22 cellular contexts compared by ENCODE assay signal in the genomic region with DNA sequence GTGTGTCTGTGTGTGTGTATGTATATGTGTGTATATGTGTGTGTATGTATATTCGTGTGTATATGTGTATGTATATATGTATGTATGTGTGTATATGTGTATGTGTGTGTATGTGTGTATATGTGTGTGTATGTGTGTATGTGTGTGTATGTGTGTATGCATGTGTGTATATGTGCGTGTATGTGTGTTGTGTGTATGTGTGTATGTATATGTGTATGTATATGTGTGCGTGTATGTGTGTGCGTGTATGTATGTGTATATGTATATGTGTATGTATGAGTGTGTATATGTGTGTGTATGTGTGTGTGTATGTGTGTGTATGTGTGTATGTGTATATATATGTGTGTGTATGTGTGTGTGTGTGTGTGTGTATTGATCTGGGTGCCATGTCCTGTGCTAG. TPM values are rescaled to one million over a fixed set of nuclear protein-coding genes. Genes with fewer than 3 reads are reported as not detected.
DNase-seq lines count a peak whose midpoint lies in the region; ATAC-seq, FAIRE-seq and TF ChIP-seq lines count a peak whose summit lies in the region.
"Had no signal": no experiment of that assay in that cellular context is flagged by ENCODE, and none has a peak within 500 bp of the region (broad histone marks: within the 10 kb centered on the region; RNA-seq: fewer than 3 reads in every experiment).

No MANE protein-coding gene starts in this region.

- intact Hi-C loops in GM12878 (cut with micrococcal nuclease; ENCODE audit: unreplicated experiment) = no loop called here

- POLR2A ChIA-PET in HEK293 (lab: Yijun Ruan, JAX) (no interaction called here), GM12878 (lab: Charles Lee) (interaction anchor here (0.6 kb wide), 1 partner anchor 725 kb away, joined by 3 read pairs; no protein-coding TSS in a partner anchor)

- H3K4me2 ChIP-seq in GM12878 (ENCODE audit: control insufficient read depth, insufficient read depth) (no peak overlapping the region), neural progenitor cell (no peak overlapping the region)

- no peaks in the 10 kb centered on the region for H3K4me1 ChIP-seq in HEK293 (ENCODE audit: control insufficient read depth, insufficient read depth, low read length)
- no peaks in the 10 kb centered on the region for H3K4me1 ChIP-seq in GM12878 (ENCODE audit: control insufficient read depth, insufficient read depth, low read length)
- H3K4me1 ChIP-seq in neural progenitor cell = peaks cover 7% of the 10 kb centered on the region

- TF ChIP-seq EP300 in GM12878 (IDR thresholded peaks at IDR 0.05; ENCODE audit: borderline replicate concordance in 1 of 2, control insufficient read depth in 1 of 2, low read depth in 2 of 2, low read length in 2 of 2) = no peak

- peak overlapping the region; percentile 25 for H3K27ac Mint-ChIP-seq in neural progenitor cell
- no peak overlapping the region for H3K27ac Mint-ChIP-seq in stimulated activated naive CD8-positive, alpha-beta T cell treated with anti-CD3 and anti-CD28 coated beads, Interleukin-15, amount 100 ng/mL, for 72 hours
- H3K27ac Mint-ChIP-seq: CD4-positive, alpha-beta memory T cell had no signal

- no peak overlapping the region for H3K4me3 ChIP-seq in HEK293 (ENCODE audit: low read depth, low read length)
- no peak overlapping the region for H3K4me3 ChIP-seq in GM12878
- no peak overlapping the region for H3K4me3 ChIP-seq in neural progenitor cell

- no peak overlapping the region for H3K27ac ChIP-seq in HEK293 (ENCODE audit: extremely low read depth, low read depth, low read length)
- H3K27ac ChIP-seq in GM12878 (ENCODE audit: control insufficient read depth, insufficient read depth) = no peak overlapping the region
- no peak overlapping the region for H3K27ac ChIP-seq in neural progenitor cell

- no peaks in the 10 kb centered on the region for H4K20me1 ChIP-seq in GM12878 (ENCODE audit: control insufficient read depth, insufficient read depth)
- H4K20me1 ChIP-seq in neural progenitor cell (ENCODE audit: low read depth) = no peaks in the 10 kb centered on the region

- H3F3A ChIP-seq in neural progenitor cell (ENCODE audit: low read depth) = no peaks in the 10 kb centered on the region

- peaks cover 12% of the 10 kb centered on the region for H3K27me3 Mint-ChIP-seq in neural progenitor cell (ENCODE audit: insufficient read depth, low read depth)
- peaks cover 6% of the 10 kb centered on the region for H3K27me3 Mint-ChIP-seq in stimulated activated naive CD8-positive, alpha-beta T cell treated with anti-CD3 and anti-CD28 coated beads, Interleukin-15, amount 100 ng/mL, for 72 hours

- TF ChIP-seq POLR2A in GM12878 (IDR thresholded peaks at IDR 0.05; ENCODE audit: low read depth, low read length) = no peak

- no peaks in the 10 kb centered on the region for H3K79me2 ChIP-seq in GM12878 (ENCODE audit: control insufficient read depth, insufficient read depth, low read length)
- H3K79me2 ChIP-seq in neural progenitor cell (ENCODE audit: low read depth) = no peaks in the 10 kb centered on the region

- 46% methylated on average over 4 of the region's 4 CpGs for WGBS in GM12878 (ENCODE audit: insufficient coverage, insufficient replicate concordance, low lambda C conversion rate, missing lambda C conversion rate)

- in situ Hi-C loops in GM12878 (cut with MboI) = no loop called here

- BruUV-seq in GM12878 (replicated peaks; lab: Mats Ljungman, UMichigan) = no TSS peak

- RAD21 ChIA-PET in GM12878 (lab: Charles Lee; ENCODE audit: unreplicated experiment) = no interaction called here

- no peak for TF ChIP-seq RAD21 in GM12878 (IDR thresholded peaks at IDR 0.05; ENCODE audit: insufficient read depth, low read depth, low read length)

- DNase-seq in GM12878 (ENCODE audit: low read depth, low spot score) (no peak), neural progenitor cell (ENCODE audit: low spot score) (no peak), HK-2 (ENCODE audit: unreplicated experiment) (no peak), NCI-H524 treated with DMSO at 0.1 percent for 48 hours (lab: John Stamatoyannopoulos, UW) (no peak), glomerular visceral epithelial cell (ENCODE audit: extremely low spot score) (no peak)
- DNase-seq in stimulated activated naive CD8-positive, alpha-beta T cell treated with anti-CD3 and anti-CD28 coated beads, Interleukin-15, amount 100 ng/mL, for 72 hours = no peak
- DNase-seq: Calu3; CD4-positive, alpha-beta memory T cell; COR-L47; DMS53; DMS79 treated with DMSO at 0.1 percent for 48 hours; GF-D8; GOT3; H7; HCEC 1CT had no signal

- SMC1A ChIA-PET in GM12878 (lab: Charles Lee; ENCODE audit: uncharacterized antibody, unreplicated experiment) = no interaction called here

- H3K36me3 ChIP-seq in HEK293 (ENCODE audit: control insufficient read depth in 2 of 2, insufficient read depth in 1 of 2, low read length in 2 of 2) = no peaks in the 10 kb centered on the region
- H3K36me3 ChIP-seq in GM12878 (ENCODE audit: control insufficient read depth in 2 of 2, insufficient read depth in 2 of 2, low read length in 1 of 2) = no peaks in the 10 kb centered on the region
- H3K36me3 ChIP-seq in neural progenitor cell = no peaks in the 10 kb centered on the region

- no peak for ATAC-seq in GM12878
- ATAC-seq in stimulated activated naive CD8-positive, alpha-beta T cell treated with anti-CD3 and anti-CD28 coated beads, Interleukin-15, amount 100 ng/mL, for 72 hours = no peak

- no peak overlapping the region for H3K4me3 Mint-ChIP-seq in neural progenitor cell
- H3K4me3 Mint-ChIP-seq in stimulated activated naive CD8-positive, alpha-beta T cell treated with anti-CD3 and anti-CD28 coated beads, Interleukin-15, amount 100 ng/mL, for 72 hours = no peak overlapping the region
- H3K4me3 Mint-ChIP-seq: CD4-positive, alpha-beta memory T cell had no signal

- H3K9me3 ChIP-seq in HEK293 (ENCODE audit: control insufficient read depth, insufficient read depth, low read depth, low read length) = no peaks in the 10 kb centered on the region
- H3K9me3 ChIP-seq in GM12878 (replicated peaks; ENCODE audit: control insufficient read depth, insufficient read depth, low read length) = no peaks in the 10 kb centered on the region
- H3K9me3 ChIP-seq in neural progenitor cell (ENCODE audit: low read depth) = peaks cover 3% of the 10 kb centered on the region

- peak; percentile 69 for FAIRE-seq in GM12878 (lab: Jason Lieb, UNC)
- FAIRE-seq: GM18507 had no signal

- no peaks in the 10 kb centered on the region for H3K27me3 ChIP-seq in GM12878 (replicated peaks in 1 of 2; ENCODE audit: control insufficient read depth in 2 of 2, insufficient read depth in 2 of 2, low read length in 1 of 2)
- H3K27me3 ChIP-seq in neural progenitor cell = no peaks in the 10 kb centered on the region

- peaks cover 3% of the 10 kb centered on the region for H3K36me3 Mint-ChIP-seq in neural progenitor cell
- H3K36me3 Mint-ChIP-seq: CD4-positive, alpha-beta memory T cell had no signal

- H2AFZ ChIP-seq in GM12878 (ENCODE audit: control insufficient read depth, low read depth, low read length) (no peak overlapping the region), neural progenitor cell (replicated peaks) (no peak overlapping the region)

- TF ChIP-seq CTCF in HEK293 (tag by site-specific recombination; IDR thresholded peaks at IDR 0.05) (no peak), GM12878 (IDR thresholded peaks at IDR 0.05 in 2 of 3, conservative IDR thresholded peaks at IDR 0.05 in 1 of 3; ENCODE audit: control insufficient read depth in 2 of 3, extremely low read depth in 1 of 3, insufficient read depth in 1 of 3, low read depth in 3 of 3, low read length in 3 of 3) (no peak), neural progenitor cell (IDR thresholded peaks at IDR 0.05) (no peak)

- CTCF ChIA-PET in HEK293 (lab: Yijun Ruan, JAX) = no interaction called here
- CTCF ChIA-PET in GM12878 (lab: Yijun Ruan, JAX) = no interaction called here

- peaks cover 15% of the 10 kb centered on the region for H3K9me3 Mint-ChIP-seq in neural progenitor cell
- H3K9me3 Mint-ChIP-seq in stimulated activated naive CD8-positive, alpha-beta T cell treated with anti-CD3 and anti-CD28 coated beads, Interleukin-15, amount 100 ng/mL, for 72 hours = no peaks in the 10 kb centered on the region

- no peak overlapping the region for H3K9ac ChIP-seq in GM12878 (ENCODE audit: control insufficient read depth, insufficient read depth, low read length)
- H3K9ac ChIP-seq in neural progenitor cell = no peak overlapping the region

- no peaks in the 10 kb centered on the region for H3K4me1 Mint-ChIP-seq in neural progenitor cell
- H3K4me1 Mint-ChIP-seq in stimulated activated naive CD8-positive, alpha-beta T cell treated with anti-CD3 and anti-CD28 coated beads, Interleukin-15, amount 100 ng/mL, for 72 hours = no peaks in the 10 kb centered on the region
- H3K4me1 Mint-ChIP-seq: CD4-positive, alpha-beta memory T cell had no signal

RNA-seq across cellular contexts. Expression of a gene that starts 31.8 kb away (rescaled TPM):
- not detected in 2 replicates for total RNA-seq in GM12878 (2013; cell fraction: nucleolus; rRNA removed)
- total RNA-seq in GM12878 (2014; rRNA removed) (not detected in 2 replicates), GM12878 (2014; rRNA removed; fragmentation: Illumina TruSeq; extraction: Trizol) (not detected in 2 replicates), GM12878 (2021) (not detected in 2 replicates), neural progenitor cell (ENCODE audit: low replicate concordance) (not detected in 2 replicates)
- polyA plus RNA-seq in GM12878 (2011; ENCODE audit: low read depth) = not detected
- polyA plus RNA-seq in GM12878 (2011; rRNA removed) (not detected in 2 replicates), GM12878 (2014; fragmentation: Illumina TruSeq; extraction: Trizol) (not detected in 2 replicates), GM12878 (2014; fragmentation: Nextera tagmentation; extraction: Ambion mirVana) (not detected), GM12878 (2014; rRNA removed) (not detected in 2 replicates), GM12878 (2016; fragmentation: Nextera tagmentation; extraction: Ambion mirVana) (under 1 TPM; 0.15 to 0.16 TPM)
- not detected in 2 replicates for polyA plus RNA-seq in GM12878 (2011; cell fraction: cytosol; rRNA removed)
- not detected in 2 replicates for polyA plus RNA-seq in GM12878 (2011; cell fraction: nucleus; rRNA removed)
- polyA plus RNA-seq in GM12878 (2012) = 0.07 and 0.09 TPM in 2 replicates
- not detected in 2 replicates for polyA minus RNA-seq in GM12878 (2011; rRNA and poly(A)+ RNA removed)
- polyA minus RNA-seq in GM12878 (2011; cell fraction: cytosol; rRNA and poly(A)+ RNA removed) = not detected in 2 replicates
- not detected in 2 replicates for polyA minus RNA-seq in GM12878 (2011; cell fraction: nucleus; rRNA and poly(A)+ RNA removed)
- total RNA-seq: A673; Calu3; CD4-positive, alpha-beta memory T cell; Daoy; G401; H7 had no signal
- polyA plus RNA-seq: BJ; CD4-positive, alpha-beta memory T cell had no signal

RNA-seq across cellular contexts. Expression of a gene that starts 50.3 kb away (rescaled TPM):
- not detected in 2 replicates for total RNA-seq in GM12878 (2013; cell fraction: nucleolus; rRNA removed)
- not detected in 2 replicates for total RNA-seq in GM12878 (2014; rRNA removed)
- not detected in 2 replicates for total RNA-seq in GM12878 (2014; rRNA removed; fragmentation: Illumina TruSeq; extraction: Trizol)
- 0.26 TPM in 1 of 2 replicates, not detected in the other for total RNA-seq in GM12878 (2021)
- polyA plus RNA-seq in GM12878 (2011; ENCODE audit: low read depth) = not detected
- 0.03 TPM in 1 of 2 replicates, not detected in the other for polyA plus RNA-seq in GM12878 (2011; rRNA removed)
- 0.03 and 0.04 TPM in 2 replicates for polyA plus RNA-seq in GM12878 (2011; cell fraction: cytosol; rRNA removed)
- 0.03 and 0.06 TPM in 2 replicates for polyA plus RNA-seq in GM12878 (2011; cell fraction: nucleus; rRNA removed)
- polyA plus RNA-seq in GM12878 (2012) = 0.14 and 0.32 TPM in 2 replicates
- not detected in 2 replicates for polyA plus RNA-seq in GM12878 (2014; fragmentation: Illumina TruSeq; extraction: Trizol)
- not detected for polyA plus RNA-seq in GM12878 (2014; fragmentation: Nextera tagmentation; extraction: Ambion mirVana)
- 0.03 TPM in 1 of 2 replicates, not detected in the other for polyA plus RNA-seq in GM12878 (2014; rRNA removed)
- under 1 TPM in 1 of 2 experiments, not detected in 1; 0.14 TPM for polyA plus RNA-seq in GM12878 (2016; fragmentation: Nextera tagmentation; extraction: Ambion mirVana)
- polyA minus RNA-seq in GM12878 (2011; rRNA and poly(A)+ RNA removed) = not detected in 2 replicates
- polyA minus RNA-seq in GM12878 (2011; cell fraction: cytosol; rRNA and poly(A)+ RNA removed) = 2.4 and 7.9 TPM in 2 replicates
- polyA minus RNA-seq in GM12878 (2011; cell fraction: nucleus; rRNA and poly(A)+ RNA removed) = 0.12 and 0.96 TPM in 2 replicates
- total RNA-seq in neural progenitor cell (ENCODE audit: low replicate concordance) = 89.3 and 158 TPM in 2 replicates
- total RNA-seq: A172; A673; CD4-positive, alpha-beta memory T cell; G401 had no signal
- polyA plus RNA-seq: BJ; CD4-positive, alpha-beta memory T cell had no signal

Comparison
In these comparisons a context has a peak if more than half of its experiments do, and no peak if none do; other contexts are left out.
1. RNA of a gene that starts 50.3 kb away (total RNA-seq): 89.3 to 158 TPM in neural progenitor cell; 0.26 TPM in GM12878; every median in the first group is over 10 times any median in the second.